In the genomic region with DNA sequence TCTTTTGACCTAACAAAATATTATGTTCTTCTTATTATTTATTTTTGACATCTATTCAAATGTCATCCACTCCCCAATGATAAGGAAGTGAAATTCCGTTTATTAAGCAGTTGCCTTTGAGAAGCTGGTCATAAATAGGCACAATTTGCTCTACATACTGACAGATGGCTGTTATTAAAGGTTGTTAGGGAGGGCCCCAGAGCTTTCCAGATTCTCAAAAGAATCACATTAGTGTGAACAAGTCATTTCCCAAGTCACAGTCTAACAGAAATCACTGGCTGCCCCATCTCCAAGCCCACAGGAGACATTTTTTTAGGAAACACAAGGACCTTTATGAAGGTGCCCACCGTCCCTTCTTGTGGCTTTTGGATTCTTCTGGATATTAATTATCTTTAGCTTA, we compare ENCODE assay signal across 7 cellular contexts.
"Had no signal": no experiment of that assay in that cellular context is flagged by ENCODE, and none has a peak within 500 bp of the region (broad histone marks: within the 10 kb centered on the region; RNA-seq: fewer than 3 reads in every experiment).

No MANE protein-coding gene starts in this region.

- DNase-seq: GDM1, GF-D8 had no signal

- FAIRE-seq: G401.6, GM12891, GM12892, GM18507, GM19239 had no signal
